7 cellular contexts compared by ENCODE assay signal in the genomic region with DNA sequence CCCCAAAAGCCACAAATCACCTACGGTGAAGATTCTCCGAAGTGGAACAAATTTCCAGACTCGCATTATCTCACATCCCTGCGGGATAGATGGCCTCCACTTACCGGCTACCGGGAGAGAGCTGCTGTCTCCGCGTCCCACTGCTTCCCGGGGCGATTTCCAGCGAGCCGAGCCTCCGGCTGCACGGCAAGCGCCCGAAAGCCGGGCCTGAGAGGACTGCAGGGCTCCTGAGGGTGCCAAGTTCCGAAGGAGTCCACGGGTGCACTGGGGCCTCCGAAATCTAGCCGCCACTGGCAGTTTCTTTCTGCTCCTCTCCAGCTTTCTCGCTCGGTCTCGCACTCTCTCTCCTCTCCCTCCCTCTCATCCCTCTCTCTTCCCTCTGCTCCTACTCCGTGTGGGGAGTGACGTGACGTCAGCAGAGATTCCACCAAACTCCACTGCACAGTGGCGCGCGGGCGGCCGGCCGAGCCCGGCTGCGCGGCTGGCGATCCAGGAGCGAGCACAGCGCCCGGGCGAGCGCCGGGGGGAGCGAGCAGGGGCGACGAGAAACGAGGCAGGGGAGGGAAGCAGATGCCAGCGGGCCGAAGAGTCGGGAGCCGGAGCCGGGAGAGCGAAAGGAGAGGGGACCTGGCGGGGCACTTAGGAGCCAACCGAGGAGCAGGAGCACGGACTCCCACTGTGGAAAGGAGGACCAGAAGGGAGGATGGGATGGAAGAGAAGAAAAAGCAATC.
A peak's percentile ranks its signal among the peaks of the same experiment; 100 is the strongest.
DNase-seq lines count a peak whose midpoint lies in the region; ATAC-seq and TF ChIP-seq lines count a peak whose summit lies in the region.

No MANE protein-coding gene starts in this region.

- H3K4me3 Mint-ChIP-seq in stimulated activated naive B cell treated with anti-CD40 and anti-IgM and Interleukin-4, amounts not matched to agents 10 μg/mL and 1 μg/mL and 100 μg/mL, for 72 hours, result peak overlapping the region in 1 of 2 donors; percentile 31

- peaks cover 0 to 24% of the 10 kb centered on the region in 2 experiments; a peak in 1 of 3 replicates for H3K36me3 ChIP-seq in HEK293 (ENCODE audit: control insufficient read depth in 2 of 2, insufficient read depth in 1 of 2, low read length in 2 of 2)
- no peaks in the 10 kb centered on the region for H3K36me3 ChIP-seq in WERI-Rb-1
- H3K36me3 ChIP-seq in iPS-18a (ENCODE audit: control insufficient read depth, low read depth, low read length), result no peaks in the 10 kb centered on the region

- no peak for TF ChIP-seq CTCF in HEK293 (tag by site-specific recombination; IDR thresholded peaks at IDR 0.05)
- no peak for TF ChIP-seq CTCF in WERI-Rb-1 (IDR thresholded peaks at IDR 0.05; ENCODE audit: low read depth, low read length)

- POLR2A ChIA-PET in HEK293 (lab: Yijun Ruan, JAX), result interaction anchor here (1.2 to 1.8 kb wide), 2 partner anchors 13 to 14 kb away, joined by 3 to 14 read pairs; partner anchors contain the start of gene PITX2

- CTCF ChIA-PET in HEK293 (lab: Yijun Ruan, JAX), result no interaction called here

- H3K27ac ChIP-seq in HEK293 (ENCODE audit: extremely low read depth, low read depth, low read length), result peak overlapping the region; percentile 80
- H3K27ac ChIP-seq in WERI-Rb-1, result no peak overlapping the region
- no peak overlapping the region for H3K27ac ChIP-seq in iPS-18a (ENCODE audit: low read length)

- peaks cover 74 to 83% of the 10 kb centered on the region in 2 donors for H3K27me3 Mint-ChIP-seq in stimulated activated naive B cell treated with anti-CD40 and anti-IgM and Interleukin-4, amounts not matched to agents 10 μg/mL and 1 μg/mL and 100 μg/mL, for 72 hours

- DNase-seq in WERI-Rb-1 (peak; percentile 32), dedifferentiated amniotic fluid mesenchymal stem cell (ENCODE audit: extremely low spot score) (no peak), NCI-H524 (lab: John Stamatoyannopoulos, UW) (no peak)
- DNase-seq in stimulated activated naive B cell treated with anti-CD40 and anti-IgM and Interleukin-4, amounts not matched to agents 10 μg/mL and 1 μg/mL and 100 μg/mL, for 72 hours, result no peak

- peaks cover 5 to 11% of the 10 kb centered on the region in 2 donors for H3K36me3 Mint-ChIP-seq in stimulated activated naive B cell treated with anti-CD40 and anti-IgM and Interleukin-4, amounts not matched to agents 10 μg/mL and 1 μg/mL and 100 μg/mL, for 72 hours

- H3K27ac Mint-ChIP-seq in stimulated activated naive B cell treated with anti-CD40 and anti-IgM and Interleukin-4, amounts not matched to agents 10 μg/mL and 1 μg/mL and 100 μg/mL, for 72 hours, result peak overlapping the region; percentile 85

- H3K4me3 ChIP-seq in HEK293 (ENCODE audit: low read depth, low read length), result peak overlapping the region; percentile 45
- peak overlapping the region; percentile 26 for H3K4me3 ChIP-seq in WERI-Rb-1 (ENCODE audit: low read depth, low read length)
- peak overlapping the region; percentile 66 for H3K4me3 ChIP-seq in iPS-18a (ENCODE audit: low read length)

- H3K27me3 ChIP-seq in WERI-Rb-1 (ENCODE audit: insufficient read depth, low read depth, severe bottlenecking) (peaks cover 100% of the 10 kb centered on the region), iPS-18a (ENCODE audit: control insufficient read depth, insufficient read depth, low read length) (peaks cover 100% of the 10 kb centered on the region)

- peaks cover 4 to 7% of the 10 kb centered on the region in 2 donors for H3K9me3 Mint-ChIP-seq in stimulated activated naive B cell treated with anti-CD40 and anti-IgM and Interleukin-4, amounts not matched to agents 10 μg/mL and 1 μg/mL and 100 μg/mL, for 72 hours

- peaks cover 10 to 31% of the 10 kb centered on the region in 2 donors for H3K4me1 Mint-ChIP-seq in stimulated activated naive B cell treated with anti-CD40 and anti-IgM and Interleukin-4, amounts not matched to agents 10 μg/mL and 1 μg/mL and 100 μg/mL, for 72 hours

- H3K4me1 ChIP-seq in HEK293 (ENCODE audit: control insufficient read depth, insufficient read depth, low read length), result no peaks in the 10 kb centered on the region
- peaks cover 38% of the 10 kb centered on the region for H3K4me1 ChIP-seq in iPS-18a (ENCODE audit: control insufficient read depth, low read depth, low read length)

- no peak for ATAC-seq in stimulated activated naive B cell treated with anti-CD40 and anti-IgM and Interleukin-4, amounts not matched to agents 10 μg/mL and 1 μg/mL and 100 μg/mL, for 72 hours (replicated peaks)
- ATAC-seq in HG02870 (IDR thresholded peaks at IDR 0.05; ENCODE audit: unreplicated experiment), result no peak

- H3K9me3 ChIP-seq in HEK293 (ENCODE audit: control insufficient read depth, insufficient read depth, low read depth, low read length) (no peaks in the 10 kb centered on the region), WERI-Rb-1 (ENCODE audit: severe bottlenecking) (peaks cover 43% of the 10 kb centered on the region), iPS-18a (ENCODE audit: control insufficient read depth, low read depth, low read length) (no peaks in the 10 kb centered on the region)

- no peak overlapping the region for H3K9ac ChIP-seq in iPS-18a (ENCODE audit: low read length)

TF ChIP-seq in HEK293, 187 proteins besides CTCF, POLR2A, EP300 and RAD21 (continues in another document):
- TF ChIP-seq, protein P1, sequence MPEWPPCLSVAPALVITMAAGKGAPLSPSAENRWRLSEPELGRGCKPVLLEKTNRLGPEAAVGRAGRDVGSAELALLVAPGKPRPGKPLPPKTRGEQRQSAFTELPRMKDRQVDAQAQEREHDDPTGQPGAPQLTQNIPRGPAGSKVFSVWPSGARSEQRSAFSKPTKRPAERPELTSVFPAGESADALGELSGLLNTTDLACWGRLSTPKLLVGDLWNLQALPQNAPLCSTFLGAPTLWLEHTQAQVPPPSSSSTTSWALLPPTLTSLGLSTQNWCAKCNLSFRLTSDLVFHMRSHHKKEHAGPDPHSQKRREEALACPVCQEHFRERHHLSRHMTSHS (tag by site-specific recombination; IDR thresholded peaks at IDR 0.05), result no peak
- peak; percentile 97 for TF ChIP-seq ZNF366 (tag by site-specific recombination; conservative IDR thresholded peaks at IDR 0.05)
- TF ChIP-seq, protein P2, sequence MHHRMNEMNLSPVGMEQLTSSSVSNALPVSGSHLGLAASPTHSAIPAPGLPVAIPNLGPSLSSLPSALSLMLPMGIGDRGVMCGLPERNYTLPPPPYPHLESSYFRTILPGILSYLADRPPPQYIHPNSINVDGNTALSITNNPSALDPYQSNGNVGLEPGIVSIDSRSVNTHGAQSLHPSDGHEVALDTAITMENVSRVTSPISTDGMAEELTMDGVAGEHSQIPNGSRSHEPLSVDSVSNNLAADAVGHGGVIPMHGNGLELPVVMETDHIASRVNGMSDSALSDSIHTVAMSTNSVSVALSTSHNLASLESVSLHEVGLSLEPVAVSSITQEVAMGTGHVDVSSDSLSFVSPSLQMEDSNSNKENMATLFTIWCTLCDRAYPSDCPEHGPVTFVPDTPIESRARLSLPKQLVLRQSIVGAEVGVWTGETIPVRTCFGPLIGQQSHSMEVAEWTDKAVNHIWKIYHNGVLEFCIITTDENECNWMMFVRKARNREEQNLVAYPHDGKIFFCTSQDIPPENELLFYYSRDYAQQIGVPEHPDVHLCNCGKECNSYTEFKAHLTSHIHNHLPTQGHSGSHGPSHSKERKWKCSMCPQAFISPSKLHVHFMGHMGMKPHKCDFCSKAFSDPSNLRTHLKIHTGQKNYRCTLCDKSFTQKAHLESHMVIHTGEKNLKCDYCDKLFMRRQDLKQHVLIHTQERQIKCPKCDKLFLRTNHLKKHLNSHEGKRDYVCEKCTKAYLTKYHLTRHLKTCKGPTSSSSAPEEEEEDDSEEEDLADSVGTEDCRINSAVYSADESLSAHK (tag by site-specific recombination; IDR thresholded peaks at IDR 0.05), result peak; percentile 90
- no peak for TF ChIP-seq ELK4 (IDR thresholded peaks at IDR 0.05; ENCODE audit: borderline replicate concordance, low read depth, low read length)
- TF ChIP-seq, protein P3, sequence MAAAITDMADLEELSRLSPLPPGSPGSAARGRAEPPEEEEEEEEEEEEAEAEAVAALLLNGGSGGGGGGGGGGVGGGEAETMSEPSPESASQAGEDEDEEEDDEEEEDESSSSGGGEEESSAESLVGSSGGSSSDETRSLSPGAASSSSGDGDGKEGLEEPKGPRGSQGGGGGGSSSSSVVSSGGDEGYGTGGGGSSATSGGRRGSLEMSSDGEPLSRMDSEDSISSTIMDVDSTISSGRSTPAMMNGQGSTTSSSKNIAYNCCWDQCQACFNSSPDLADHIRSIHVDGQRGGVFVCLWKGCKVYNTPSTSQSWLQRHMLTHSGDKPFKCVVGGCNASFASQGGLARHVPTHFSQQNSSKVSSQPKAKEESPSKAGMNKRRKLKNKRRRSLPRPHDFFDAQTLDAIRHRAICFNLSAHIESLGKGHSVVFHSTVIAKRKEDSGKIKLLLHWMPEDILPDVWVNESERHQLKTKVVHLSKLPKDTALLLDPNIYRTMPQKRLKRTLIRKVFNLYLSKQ (tag by site-specific recombination; IDR thresholded peaks at IDR 0.05; ENCODE audit: borderline replicate concordance), result no peak
- no peak for TF ChIP-seq ZNF211 (tag by site-specific recombination; IDR thresholded peaks at IDR 0.05; ENCODE audit: low read depth)
- TF ChIP-seq ZNF335 (tag by site-specific recombination; conservative IDR thresholded peaks at IDR 0.05), result peak; percentile 82
- TF ChIP-seq OSR2 (tag by site-specific recombination; IDR thresholded peaks at IDR 0.05), result peak; percentile 64; the same call in 1 of the 2 replicates
- peak; percentile 94 for TF ChIP-seq ZNF596 (tag by site-specific recombination; IDR thresholded peaks at IDR 0.05)
- no peak for TF ChIP-seq SP2 (tag by site-specific recombination; IDR thresholded peaks at IDR 0.05)
